In genomic region chr1:89754518-89754917, GRCh38 we compare ENCODE assay signal across 1 cellular context.
A peak's percentile ranks its signal among the peaks of the same experiment; 100 is the strongest.
TF ChIP-seq lines count a peak whose summit lies in the region.

No MANE protein-coding gene starts in this region.

TF ChIP-seq in HepG2, 621 proteins besides CTCF, POLR2A, EP300 and RAD21:
- peak; percentile 61 for TF ChIP-seq ZBTB40 (IDR thresholded peaks at IDR 0.05)
- TF ChIP-seq ZBTB40 (CRISPR knock-in tag; IDR thresholded peaks at IDR 0.05): peak; percentile 99
- no peak for TF ChIP-seq ZNF24 (IDR thresholded peaks at IDR 0.05)
- TF ChIP-seq FOXP1 (IDR thresholded peaks at IDR 0.05): no peak
- 0 out of 2 replicates have a peak, but pooled peaks have one; percentile 14 for TF ChIP-seq FOXP1 (CRISPR knock-in tag; IDR thresholded peaks at IDR 0.05)
- TF ChIP-seq CEBPB (IDR thresholded peaks at IDR 0.05; ENCODE audit: borderline replicate concordance, low read depth, low read length): peak; percentile 65; the same call in 1 of the 2 replicates
- no peak for TF ChIP-seq YEATS4 (CRISPR knock-in tag; IDR thresholded peaks at IDR 0.05; ENCODE audit: borderline replicate concordance)
- TF ChIP-seq MAFG (CRISPR knock-in tag; IDR thresholded peaks at IDR 0.05): no peak
